ENCODE assay signal across 6 cellular contexts in genomic region chr5:120072054-120072453, GRCh38.
"Had no signal": no experiment of that assay in that cellular context is flagged by ENCODE, and none has a peak within 500 bp of the region (broad histone marks: within the 10 kb centered on the region; RNA-seq: fewer than 3 reads in every experiment).

No MANE protein-coding gene starts in this region.

- DNase-seq: GM23248, GOT3, H7, HFFc6 had no signal

- ATAC-seq: HCT116, HepG2 had no signal
